Comparison of ENCODE assay signal across 35 cellular contexts in the genomic region with DNA sequence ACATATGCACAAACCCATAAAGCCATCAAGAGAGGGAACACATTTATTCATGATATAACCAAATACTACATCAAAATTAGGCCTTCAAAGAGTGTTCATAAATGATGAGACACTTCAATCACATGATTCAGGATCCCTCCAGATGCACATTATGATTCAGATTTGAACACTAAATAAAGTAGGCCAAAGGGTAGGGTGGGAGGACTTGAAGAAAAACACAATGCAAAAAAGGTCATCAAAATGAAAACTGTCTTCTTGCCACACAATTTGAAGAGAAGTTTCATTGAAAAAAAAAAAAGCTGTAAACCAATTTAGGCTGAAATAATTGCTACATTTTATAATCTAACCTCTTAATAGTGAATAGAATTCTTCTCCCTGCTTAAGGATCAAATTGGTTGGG.
"Had no signal": no experiment of that assay in that cellular context is flagged by ENCODE, and none has a peak within 500 bp of the region (broad histone marks: within the 10 kb centered on the region; RNA-seq: fewer than 3 reads in every experiment).

No MANE protein-coding gene starts in this region.

- H3K9me3 Mint-ChIP-seq: activated naive CD4-positive, alpha-beta T cell treated with anti-CD3 and anti-CD28 coated beads, Interleukin-2, amount 50 U/mL, for 24 hours; activated naive CD8-positive, alpha-beta T cell treated with anti-CD3 and anti-CD28 coated beads, Interleukin-2, amount 50 U/mL, for 24 hours; activated T-cell treated with anti-CD3 and anti-CD28 coated beads, Interleukin-2, amount 50 U/mL, for 4 hours; activated T-helper 2 cell treated with anti-CD3 and anti-CD28 coated beads, Interferon-gamma antibody, Interleukin-2, Interleukin-4, amounts not matched to agents 10 μg/mL and 5 μg/mL and 100 μg/mL, durations not matched to agents 14 hours and 24 hours and 36 hours; dendritic cell treated with granulocyte-macrophage colony-stimulating factor and Interleukin-4, amounts not matched to agents 40 ng/mL and 50 ng/mL, for 4 days; neural crest cell; T-helper 1 cell treated with Interleukin-12 subunit alpha and Interleukin-12 subunit beta and Interleukin-4 antibody, amounts not matched to agents 30 μg/mL and 1 μg/mL, for 36 hours had no signal

- ATAC-seq: activated CD4-positive, CD25-positive, alpha-beta regulatory T cell treated with anti-CD3 and anti-CD28 coated beads, Interleukin-2, amount 50 U/mL, for 24 hours; activated naive CD8-positive, alpha-beta T cell treated with anti-CD3 and anti-CD28 coated beads, Interleukin-2, amount 50 U/mL, for 24 hours; activated T-cell treated with anti-CD3 and anti-CD28 coated beads, Interleukin-2, amount 50 U/mL, for 4 hours; gastrocnemius medialis; left colon; pancreas; sciatic nerve; stimulated activated naive B cell treated with anti-CD40 and anti-IgM and Interleukin-4, amounts not matched to agents 10 μg/mL and 1 μg/mL and 100 μg/mL, for 72 hours had no signal

- H3K27me3 Mint-ChIP-seq: activated CD4-positive, alpha-beta memory T cell treated with anti-CD3 and anti-CD28 coated beads for 36 hours; activated naive CD4-positive, alpha-beta T cell treated with anti-CD3 and anti-CD28 coated beads, Interleukin-2, amount 50 U/mL, for 24 hours; activated naive CD8-positive, alpha-beta T cell treated with anti-CD3 and anti-CD28 coated beads, Interleukin-2, amount 50 U/mL, for 24 hours had no signal

- H3K27ac Mint-ChIP-seq: activated CD4-positive, alpha-beta memory T cell treated with anti-CD3 and anti-CD28 coated beads for 36 hours; activated CD4-positive, alpha-beta T cell treated with anti-CD3 and anti-CD28 coated beads, Interleukin-2, amount 10 ng/mL, durations not matched to agents 24 days and 14 days; activated naive CD8-positive, alpha-beta T cell treated with anti-CD3 and anti-CD28 coated beads, Interleukin-2, amount 50 U/mL, for 24 hours; activated T-helper 2 cell treated with anti-CD3 and anti-CD28 coated beads, Interferon-gamma antibody, Interleukin-2, Interleukin-4, amounts not matched to agents 10 μg/mL and 5 μg/mL and 100 μg/mL, durations not matched to agents 14 hours and 24 hours and 36 hours; dendritic cell treated with granulocyte-macrophage colony-stimulating factor and Interleukin-4, amounts not matched to agents 40 ng/mL and 50 ng/mL, for 4 days; naive B cell; stimulated activated naive B cell treated with anti-CD40 and anti-IgM and Interleukin-4, amounts not matched to agents 10 μg/mL and 1 μg/mL and 100 μg/mL, for 72 hours; T-helper 1 cell treated with Interleukin-12 subunit alpha and Interleukin-12 subunit beta and Interleukin-4 antibody, amounts not matched to agents 30 μg/mL and 1 μg/mL, for 36 hours had no signal

- H3K4me1 ChIP-seq: gastrocnemius medialis, prostate gland, stomach had no signal

- H3K4me1 Mint-ChIP-seq: activated CD4-positive, alpha-beta T cell treated with anti-CD3 and anti-CD28 coated beads, Interleukin-2, amount 10 ng/mL, durations not matched to agents 24 days and 14 days; naive B cell; stimulated activated naive B cell treated with anti-CD40 and anti-IgM and Interleukin-4, amounts not matched to agents 10 μg/mL and 1 μg/mL and 100 μg/mL, for 72 hours had no signal

- H3K36me3 Mint-ChIP-seq: activated CD4-positive, alpha-beta memory T cell treated with anti-CD3 and anti-CD28 coated beads for 36 hours; naive B cell; stimulated activated naive B cell treated with anti-CD40 and anti-IgM and Interleukin-4, amounts not matched to agents 10 μg/mL and 1 μg/mL and 100 μg/mL, for 72 hours had no signal

- DNase-seq: activated CD4-positive, alpha-beta memory T cell treated with anti-CD3 and anti-CD28 coated beads for 36 hours; activated CD4-positive, alpha-beta T cell treated with anti-CD3 and anti-CD28 coated beads, Interleukin-2, amount 10 ng/mL, durations not matched to agents 24 days and 14 days; activated naive CD8-positive, alpha-beta T cell treated with anti-CD3 and anti-CD28 coated beads, Interleukin-2, amount 50 U/mL, for 24 hours; activated T-cell treated with anti-CD3 and anti-CD28 coated beads, Interleukin-2, amount 50 U/mL, for 4 hours; amygdala; caudate nucleus; gastrocnemius medialis; glutamatergic neuron; kidney; left colon; mammary epithelial cell; naive B cell; nucleus accumbens; pancreas; retina; stimulated activated CD4-positive, alpha-beta T cell treated with anti-CD3 and anti-CD28 coated beads, Interleukin-1b, Interleukin-23, amount 100 ng/mL, for 48 hours; stimulated activated CD4-positive, alpha-beta T cell treated with anti-CD3 and anti-CD28 coated beads, Interleukin-4, amount 100 ng/mL, for 4 hours; stimulated activated CD8-positive, alpha-beta memory T cell treated with anti-CD3 and anti-CD28 coated beads, Interleukin-4, amount 100 ng/mL, for 48 hours; stimulated activated naive B cell treated with anti-CD40 and anti-IgM and Interleukin-4, amounts not matched to agents 10 μg/mL and 1 μg/mL and 100 μg/mL, for 72 hours; stomach; T-helper 9 cell; tibial artery; WERI-Rb-1 had no signal

- H3K27ac ChIP-seq: esophagus muscularis mucosa, gastrocnemius medialis, hepatocyte, pancreas, prostate gland, stomach, suprapubic skin, tibial artery, WERI-Rb-1 had no signal

- H3K4me3 Mint-ChIP-seq: activated CD4-positive, alpha-beta memory T cell treated with anti-CD3 and anti-CD28 coated beads for 36 hours; activated CD4-positive, alpha-beta T cell treated with anti-CD3 and anti-CD28 coated beads, Interleukin-2, amount 10 ng/mL, durations not matched to agents 24 days and 14 days; activated naive CD4-positive, alpha-beta T cell treated with anti-CD3 and anti-CD28 coated beads, Interleukin-2, amount 50 U/mL, for 24 hours; activated naive CD8-positive, alpha-beta T cell treated with anti-CD3 and anti-CD28 coated beads, Interleukin-2, amount 50 U/mL, for 24 hours; activated T-cell treated with anti-CD3 and anti-CD28 coated beads, Interleukin-2, amount 50 U/mL, for 4 hours; dendritic cell treated with granulocyte-macrophage colony-stimulating factor and Interleukin-4, amounts not matched to agents 40 ng/mL and 50 ng/mL, for 4 days; naive B cell; neural crest cell; stimulated activated naive B cell treated with anti-CD40 and anti-IgM and Interleukin-4, amounts not matched to agents 10 μg/mL and 1 μg/mL and 100 μg/mL, for 72 hours; T-helper 1 cell treated with Interleukin-12 subunit alpha and Interleukin-12 subunit beta and Interleukin-4 antibody, amounts not matched to agents 30 μg/mL and 1 μg/mL, for 36 hours had no signal

- H3K4me3 ChIP-seq: esophagus muscularis mucosa, gastrocnemius medialis, hepatocyte, pancreas, prostate gland, smooth muscle cell, stomach, suprapubic skin, tibial artery had no signal

- H3K27me3 ChIP-seq: esophagus muscularis mucosa, gastrocnemius medialis, hepatocyte, pancreas, stomach, suprapubic skin, tibial artery had no signal

- H3K36me3 ChIP-seq: esophagus muscularis mucosa, gastrocnemius medialis, pancreas, prostate gland, stomach, suprapubic skin, tibial artery, WERI-Rb-1 had no signal

- H3K9me3 ChIP-seq: esophagus muscularis mucosa, gastrocnemius medialis, pancreas, prostate gland, stomach, suprapubic skin, tibial artery had no signal
